Comparison of ENCODE assay signal across 12 cellular contexts in genomic region chr6:3405679-3406078, GRCh38. TPM values are rescaled to one million over a fixed set of nuclear protein-coding genes. Genes with fewer than 3 reads are reported as not detected.
A peak's percentile ranks its signal among the peaks of the same experiment; 100 is the strongest.
DNase-seq lines count a peak whose midpoint lies in the region; ATAC-seq and TF ChIP-seq lines count a peak whose summit lies in the region.
"Had no signal": no experiment of that assay in that cellular context is flagged by ENCODE, and none has a peak within 500 bp of the region (broad histone marks: within the 10 kb centered on the region; RNA-seq: fewer than 3 reads in every experiment).

No MANE protein-coding gene starts in this region.

- BruUV-seq in Caco-2 (replicated peaks; lab: Mats Ljungman, UMichigan) = no TSS peak

- intact Hi-C loops in Caco-2 (cut with micrococcal nuclease; ENCODE audit: unreplicated experiment) (no loop called here), natural killer cell (cut with micrococcal nuclease) (no loop called here)

- no peak for ATAC-seq in natural killer cell

- peaks cover 71% of the 10 kb centered on the region for H3K4me1 Mint-ChIP-seq in Caco-2 (ENCODE audit: low read depth, unreplicated experiment)
- peaks cover 0 to 1% of the 10 kb centered on the region in 2 donors for H3K4me1 Mint-ChIP-seq in natural killer cell

- H3K36me3 Mint-ChIP-seq in Caco-2 (ENCODE audit: insufficient read depth, unreplicated experiment) (peaks cover 68% of the 10 kb centered on the region), natural killer cell (no peaks in the 10 kb centered on the region)

- H3K27ac Mint-ChIP-seq in Caco-2 (ENCODE audit: unreplicated experiment) (peak overlapping the region; percentile 67), natural killer cell (no peak overlapping the region)

- no peak for TF ChIP-seq CTCF in Caco-2 (IDR thresholded peaks at IDR 0.05; ENCODE audit: insufficient read depth in 1 of 2, low read depth in 1 of 2, low read length in 1 of 2, severe bottlenecking in 1 of 2, unreplicated experiment in 1 of 2)
- TF ChIP-seq CTCF in natural killer cell (IDR thresholded peaks at IDR 0.05) = no peak

- H3K9me3 Mint-ChIP-seq in Caco-2 (ENCODE audit: unreplicated experiment) (no peaks in the 10 kb centered on the region), natural killer cell (no peaks in the 10 kb centered on the region)

- POLR2A ChIA-PET in Caco-2 (lab: Charles Lee) = no interaction called here

- H3K9me3 ChIP-seq in Caco-2 = no peaks in the 10 kb centered on the region

- H3K4me3 Mint-ChIP-seq in Caco-2 (ENCODE audit: unreplicated experiment) (no peak overlapping the region), natural killer cell (no peak overlapping the region)

- H3K4me1 ChIP-seq in Caco-2 = peaks cover 89% of the 10 kb centered on the region

- no peak overlapping the region for H3K4me3 ChIP-seq in Caco-2 (ENCODE audit: low read depth, low read length)

- no peak for DNase-seq in Caco-2
- peak; percentile 33 for DNase-seq in astrocyte of the hippocampus (ENCODE audit: low read depth, low spot score)
- peak; percentile 54 for DNase-seq in fibroblast of the conjunctiva (ENCODE audit: low read depth)
- DNase-seq in renal cortical epithelial cell (ENCODE audit: low read depth) = peak; percentile 92
- DNase-seq in NAMALWA (ENCODE audit: low spot score) = no peak
- DNase-seq in NCI-H146 treated with DMSO at 0.1 percent for 48 hours (lab: John Stamatoyannopoulos, UW; ENCODE audit: unreplicated experiment) = no peak
- DNase-seq in natural killer cell = no peak
- DNase-seq in HuH-7.5 (ENCODE audit: low spot score) = no peak
- DNase-seq: GDM1, NCI-H1436 treated with DMSO at 0.1 percent for 48 hours, NCI-H82, WERI-Rb-1 had no signal

- CTCF ChIA-PET in Caco-2 (lab: Charles Lee) = no interaction called here

- no peaks in the 10 kb centered on the region for H3K36me3 ChIP-seq in Caco-2 (ENCODE audit: control insufficient read depth, insufficient read depth, low read length)

- H3K27me3 ChIP-seq in Caco-2 (replicated peaks; ENCODE audit: control insufficient read depth, insufficient read depth, low read length) = no peaks in the 10 kb centered on the region

- no peaks in the 10 kb centered on the region for H3K27me3 Mint-ChIP-seq in Caco-2 (ENCODE audit: insufficient read depth, unreplicated experiment)
- H3K27me3 Mint-ChIP-seq in natural killer cell (ENCODE audit: low read depth in 2 of 2) = peaks cover 10 to 44% of the 10 kb centered on the region in 2 donors

RNA-seq across cellular contexts. Expression of gene SLC22A23, which starts 51.2 kb away (rescaled TPM):
- total RNA-seq in Caco-2 (2022) = 44.9 and 45.5 TPM in 2 replicates
- 0.35 and 2.4 TPM in 2 replicates for total RNA-seq in renal cortical epithelial cell
- total RNA-seq in natural killer cell = under 1 TPM; 0.24 to 0.79 (median 0.38) TPM

Comparison
In these comparisons a context has a peak if more than half of its experiments do, and no peak if none do; other contexts are left out.
1. DNase-seq: peak in astrocyte of the hippocampus (single experiment), fibroblast of the conjunctiva (single experiment) and renal cortical epithelial cell (single experiment); none in Caco-2 (0 of 2), NAMALWA (single experiment), NCI-H146 treated with DMSO at 0.1 percent for 48 hours (single experiment), natural killer cell (single experiment) and HuH-7.5 (single experiment).
2. RNA of gene SLC22A23, which starts 51.2 kb away (total RNA-seq): 44.9 to 45.5 TPM in Caco-2; 0.35 to 2.4 TPM in renal cortical epithelial cell and 0.24 to 0.79 TPM in natural killer cell; every median in the first group is over 10 times any median in the second.